ENCODE assay signal across 26 cellular contexts in the genomic region with DNA sequence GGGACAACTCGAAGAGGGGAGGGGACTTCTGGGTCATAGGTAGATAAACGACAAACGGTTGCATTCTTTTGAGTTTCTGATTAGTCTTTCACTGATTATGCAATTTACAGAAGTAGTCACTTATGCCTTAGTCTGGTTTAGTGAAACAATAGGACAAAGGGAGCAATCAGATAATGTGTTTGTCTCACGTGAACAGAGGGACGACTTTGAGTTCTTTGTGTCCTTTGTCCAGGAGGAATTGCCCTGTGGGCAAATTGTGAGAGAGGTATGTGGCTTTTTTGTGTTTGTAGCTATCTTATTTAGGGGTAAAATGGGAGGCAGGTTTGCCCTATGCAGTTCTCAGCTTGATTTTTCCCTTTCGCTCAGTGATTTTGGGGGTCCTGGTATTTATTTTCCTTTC.
DNase-seq lines count a peak whose midpoint lies in the region; ATAC-seq and TF ChIP-seq lines count a peak whose summit lies in the region.
"Had no signal": no experiment of that assay in that cellular context is flagged by ENCODE, and none has a peak within 500 bp of the region (broad histone marks: within the 10 kb centered on the region; RNA-seq: fewer than 3 reads in every experiment).

No MANE protein-coding gene starts in this region.

- H3K27ac Mint-ChIP-seq in H9 (peak overlapping the region in 2 of 3 experiments; percentile 9 to 88; a peak in 4 of 7 replicates), neural progenitor cell (no peak overlapping the region)
- H3K27ac Mint-ChIP-seq: B cell; CD14-positive monocyte; CD8-positive, alpha-beta memory T cell; T-helper 17 cell had no signal

- H3K14ac ChIP-seq in H9 (ENCODE audit: insufficient read depth, low read length): no peak overlapping the region

- H3K9me3 Mint-ChIP-seq in H9 (peaks cover 0 to 3% of the 10 kb centered on the region in 2 experiments; a peak in 1 of 5 replicates), neural progenitor cell (peaks cover 2% of the 10 kb centered on the region)

- no peak overlapping the region for H4K5ac ChIP-seq in H9 (ENCODE audit: insufficient read length, low read depth, low read length)

- H2BK5ac ChIP-seq in H9 (ENCODE audit: insufficient read length, low read length): no peak overlapping the region

- H4K91ac ChIP-seq in H9 (ENCODE audit: insufficient read length, low read depth, low read length): no peak overlapping the region

- H3K79me2 ChIP-seq in H9 (ENCODE audit: insufficient read depth, low read length): no peaks in the 10 kb centered on the region
- H3K79me2 ChIP-seq in neural progenitor cell (ENCODE audit: low read depth): no peaks in the 10 kb centered on the region

- WGBS in H9 (ENCODE audit: extremely low coverage, insufficient read length, low lambda C conversion rate): no CpG with 5 or more reads among the region's 6 CpGs
- WGBS in ectodermal cell, 2 experiments: 64 to 67% methylated on average over 5 to 6 of the region's 6 CpGs

- H2BK20ac ChIP-seq in H9 (ENCODE audit: low read depth, low read length, poor library complexity, severe bottlenecking): peak overlapping the region; percentile 75

- no peaks in the 10 kb centered on the region for H3K9me3 ChIP-seq in H9 (ENCODE audit: control insufficient read depth, low read depth, low read length)
- no peaks in the 10 kb centered on the region for H3K9me3 ChIP-seq in NT2/D1 (ENCODE audit: insufficient read depth, low read length)
- H3K9me3 ChIP-seq in ectodermal cell (ENCODE audit: control insufficient read depth, low read length): no peaks in the 10 kb centered on the region
- no peaks in the 10 kb centered on the region for H3K9me3 ChIP-seq in neural progenitor cell (ENCODE audit: low read depth)
- no peaks in the 10 kb centered on the region for H3K9me3 ChIP-seq in BE2C

- H3K4me1 Mint-ChIP-seq in H9: peaks cover 13 to 28% of the 10 kb centered on the region in 2 experiments; a peak in 3 of 4 replicates
- H3K4me1 Mint-ChIP-seq in neural progenitor cell: peaks cover 13% of the 10 kb centered on the region
- H3K4me1 Mint-ChIP-seq: B cell; CD14-positive monocyte; CD8-positive, alpha-beta memory T cell; T-helper 17 cell had no signal

- H2AFZ ChIP-seq in H9 (ENCODE audit: low read length) (no peak overlapping the region), neural progenitor cell (replicated peaks) (no peak overlapping the region)

- H3K27ac ChIP-seq in H9 (ENCODE audit: insufficient read length, low read depth, low read length) (no peak overlapping the region), ectodermal cell (ENCODE audit: insufficient read depth, low read depth, low read length, poor library complexity, severe bottlenecking) (peak overlapping the region; percentile 57), neural progenitor cell (peak overlapping the region; percentile 60)

- no peak overlapping the region for H3K56ac ChIP-seq in H9 (ENCODE audit: insufficient read length, low read depth, low read length)

- H4K8ac ChIP-seq in H9 (replicated peaks; ENCODE audit: insufficient read length, low read depth, low read length): no peak overlapping the region

- H3K4me2 ChIP-seq in H9 (ENCODE audit: insufficient read depth, insufficient read length, low read length): no peak overlapping the region
- H3K4me2 ChIP-seq in neural progenitor cell: peak overlapping the region; percentile 54

- H3K9ac ChIP-seq in H9 (ENCODE audit: extremely low read depth, insufficient read length, low read length) (no peak overlapping the region), NT2/D1 (ENCODE audit: insufficient read length, low read depth) (no peak overlapping the region), neural progenitor cell (no peak overlapping the region)

- ATAC-seq in GM21576 (IDR thresholded peaks at IDR 0.05; ENCODE audit: unreplicated experiment): no peak
- ATAC-seq: HepG2, K562, SK-N-SH treated with all-trans-retinoic acid at 6 μM for 48 hours, T-helper 17 cell had no signal

- H3K4me3 ChIP-seq in NT2/D1 (ENCODE audit: insufficient read length, low read depth): no peak overlapping the region
- no peak overlapping the region for H3K4me3 ChIP-seq in ectodermal cell (ENCODE audit: insufficient read depth, low read depth, low read length)
- no peak overlapping the region for H3K4me3 ChIP-seq in neural progenitor cell
- H3K4me3 ChIP-seq in BE2C (ENCODE audit: low read depth, low read length): no peak overlapping the region
- H3K4me3 ChIP-seq: K562 had no signal

- H3K23me2 ChIP-seq in H9 (ENCODE audit: insufficient read length, low read depth, low read length, poor library complexity, severe bottlenecking): no peaks in the 10 kb centered on the region

- no peak overlapping the region for H3K18ac ChIP-seq in H9 (ENCODE audit: insufficient read length, low read depth, low read length)

- no peak overlapping the region for H3K4me3 Mint-ChIP-seq in H9
- H3K4me3 Mint-ChIP-seq in neural progenitor cell: no peak overlapping the region
- H3K4me3 Mint-ChIP-seq: B cell; CD14-positive monocyte; CD8-positive, alpha-beta memory T cell; T-helper 17 cell had no signal

- H3K36me3 Mint-ChIP-seq in H9 (ENCODE audit: insufficient read depth in 1 of 3, low read depth in 3 of 3) (no peaks in the 10 kb centered on the region), neural progenitor cell (no peaks in the 10 kb centered on the region)
- H3K36me3 Mint-ChIP-seq: CD14-positive monocyte; CD8-positive, alpha-beta memory T cell had no signal

- TF ChIP-seq CTCF in H9 (conservative IDR thresholded peaks at IDR 0.05) (no peak), neural progenitor cell (IDR thresholded peaks at IDR 0.05) (no peak), BE2C (IDR thresholded peaks at IDR 0.05; ENCODE audit: low read depth, low read length) (no peak)

- H2BK12ac ChIP-seq in H9 (ENCODE audit: insufficient read length, low read depth, low read length): no peak overlapping the region

- H3T11ph ChIP-seq in H9 (ENCODE audit: low read length): no peak overlapping the region

- H4K20me1 ChIP-seq in H9 (ENCODE audit: control insufficient read depth, insufficient read depth, insufficient read length): no peaks in the 10 kb centered on the region
- H4K20me1 ChIP-seq in neural progenitor cell (ENCODE audit: low read depth): no peaks in the 10 kb centered on the region

- no peak overlapping the region for H2BK15ac ChIP-seq in H9 (ENCODE audit: low read depth, low read length)

- no peak overlapping the region for H2AK5ac ChIP-seq in H9 (ENCODE audit: insufficient read length, low read length)

- DNase-seq in H9 (peak; percentile 39), NT2/D1 (ENCODE audit: low read depth, low spot score) (peak; percentile 16), neural progenitor cell (ENCODE audit: low spot score) (peak; percentile 70), BE2C (no peak), inferior parietal cortex (ENCODE audit: extremely low spot score) (no peak)
- DNase-seq: CD8-positive, alpha-beta memory T cell; DMS 273 treated with DMSO at 0.1 percent for 48 hours; DMS79; EL; GF-D8; HCEC 1CT; Kasumi-1; NCI-H1105; NCI-H1436 treated with DMSO at 0.1 percent for 48 hours; NCI-H187 treated with DMSO at 0.1 percent for 48 hours; NCI-H446 treated with DMSO at 0.1 percent for 48 hours; NCI-H526; SIG-M5; T-helper 17 cell had no signal

- H3K4ac ChIP-seq in H9 (ENCODE audit: low read depth, low read length): no peak overlapping the region

- no peaks in the 10 kb centered on the region; the same call in 1 of the 2 replicates for H3K27me3 ChIP-seq in H9 (ENCODE audit: insufficient read depth, low read length)
- no peaks in the 10 kb centered on the region for H3K27me3 ChIP-seq in NT2/D1 (ENCODE audit: insufficient read depth, insufficient read length)
- no peaks in the 10 kb centered on the region for H3K27me3 ChIP-seq in ectodermal cell (ENCODE audit: control insufficient read depth, insufficient read depth, low read length, poor library complexity, severe bottlenecking)
- no peaks in the 10 kb centered on the region for H3K27me3 ChIP-seq in neural progenitor cell
- H3K27me3 ChIP-seq in BE2C: no peaks in the 10 kb centered on the region

- H3K27me3 Mint-ChIP-seq in H9 (ENCODE audit: low read depth): no peaks in the 10 kb centered on the region
- H3K27me3 Mint-ChIP-seq in neural progenitor cell (ENCODE audit: insufficient read depth, low read depth): no peaks in the 10 kb centered on the region
- H3K27me3 Mint-ChIP-seq: B cell; CD8-positive, alpha-beta memory T cell; T-helper 17 cell had no signal

- H3K36me3 ChIP-seq in NT2/D1 (ENCODE audit: insufficient read depth, insufficient read length, low read length): no peaks in the 10 kb centered on the region
- no peaks in the 10 kb centered on the region for H3K36me3 ChIP-seq in ectodermal cell (ENCODE audit: control insufficient read depth, insufficient read depth, low read length)
- no peaks in the 10 kb centered on the region for H3K36me3 ChIP-seq in neural progenitor cell
- no peaks in the 10 kb centered on the region for H3K36me3 ChIP-seq in BE2C

- H3K4me1 ChIP-seq in H9 (ENCODE audit: insufficient read depth, low read length) (no peaks in the 10 kb centered on the region), NT2/D1 (ENCODE audit: insufficient read depth, insufficient read length) (no peaks in the 10 kb centered on the region), ectodermal cell (ENCODE audit: control insufficient read depth, insufficient read depth, low read length) (no peaks in the 10 kb centered on the region), neural progenitor cell (peaks cover 21% of the 10 kb centered on the region), BE2C (peaks cover 6% of the 10 kb centered on the region)

- H3K79me1 ChIP-seq in H9 (ENCODE audit: insufficient read depth, low read depth, low read length, poor library complexity, severe bottlenecking): no peaks in the 10 kb centered on the region

- peaks cover 20% of the 10 kb centered on the region for H3F3A ChIP-seq in neural progenitor cell (ENCODE audit: low read depth)

- H2BK120ac ChIP-seq in H9 (ENCODE audit: low read depth, low read length, poor library complexity, severe bottlenecking): no peak overlapping the region

- no peak overlapping the region for H3K23ac ChIP-seq in H9 (ENCODE audit: insufficient read length, low read depth, low read length)

Comparison
In these comparisons a context has a peak if more than half of its experiments do, and no peak if none do; other contexts are left out.
1. DNase-seq: peak in H9 (single experiment), NT2/D1 (single experiment) and neural progenitor cell (single experiment); none in BE2C (single experiment) and inferior parietal cortex (single experiment).